In the genomic region with DNA sequence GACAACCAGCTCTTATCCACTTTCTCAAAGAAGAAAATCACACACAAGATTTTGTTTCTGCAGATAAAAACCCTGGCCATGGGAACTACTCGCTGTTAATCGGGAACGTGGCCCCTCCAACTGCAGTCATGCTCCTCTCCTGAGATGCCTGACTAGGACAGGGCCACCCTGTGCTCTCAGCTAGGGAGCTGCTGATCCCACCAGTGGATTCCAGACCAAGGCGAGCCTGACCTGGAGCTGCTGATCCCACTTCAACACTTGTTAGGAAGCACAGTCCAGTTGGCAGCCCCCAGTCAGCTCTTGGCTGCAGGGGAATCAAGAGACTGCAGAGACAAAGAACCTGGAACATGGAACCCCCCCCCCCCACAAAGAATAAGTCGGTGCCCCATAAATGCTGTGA, we compare ENCODE assay signal across 7 cellular contexts.
"Had no signal": no experiment of that assay in that cellular context is flagged by ENCODE, and none has a peak within 500 bp of the region (broad histone marks: within the 10 kb centered on the region; RNA-seq: fewer than 3 reads in every experiment).

No MANE protein-coding gene starts in this region.

- H2AFZ ChIP-seq: GM23248 had no signal

- H3K27ac ChIP-seq: GM23248, HL-60 had no signal

- H3K9ac ChIP-seq: GM23248 had no signal

- DNase-seq: GM23248, GOT3, H7, HCEC 1CT, KG1 had no signal

- H3K9me3 Mint-ChIP-seq: IgD-negative memory B cell had no signal

- H3K4me3 ChIP-seq: GM23248 had no signal

- H3K4me1 Mint-ChIP-seq: IgD-negative memory B cell had no signal

- H3K4me3 Mint-ChIP-seq: IgD-negative memory B cell had no signal

- H3K36me3 Mint-ChIP-seq: IgD-negative memory B cell had no signal
